In the genomic region with DNA sequence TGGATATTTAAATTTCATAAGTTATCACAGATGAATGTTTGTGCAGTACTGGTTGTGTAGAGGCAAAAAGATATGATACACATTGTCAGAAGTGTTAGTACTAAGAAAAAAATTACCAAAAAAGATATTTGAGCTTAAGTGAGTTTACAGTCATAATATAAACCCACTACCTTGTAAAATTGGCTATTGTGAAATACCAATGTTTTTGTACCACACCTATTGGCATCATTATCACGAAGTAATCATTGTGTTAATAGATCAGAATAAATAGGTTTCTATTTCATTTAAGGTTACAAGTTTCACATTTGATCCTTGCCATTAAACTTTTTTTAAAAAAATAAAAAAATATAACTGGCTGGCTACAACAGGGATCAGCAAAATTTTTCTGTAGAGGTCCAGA, we compare ENCODE assay signal across 11 cellular contexts. TPM values are rescaled to one million over a fixed set of nuclear protein-coding genes. Genes with fewer than 3 reads are reported as not detected.
"Had no signal": no experiment of that assay in that cellular context is flagged by ENCODE, and none has a peak within 500 bp of the region (broad histone marks: within the 10 kb centered on the region; RNA-seq: fewer than 3 reads in every experiment).

No MANE protein-coding gene starts in this region.

- H3K4me3 ChIP-seq: GM23248, HAP-1 had no signal

- H3K9me3 Mint-ChIP-seq: HFFc6 had no signal

- H3K36me3 ChIP-seq: HAP-1 had no signal

- H3K27ac Mint-ChIP-seq: HFFc6 had no signal

- H3K27ac ChIP-seq: GM23248, KMS-11 had no signal

- H3K9ac ChIP-seq: GM23248, KMS-11 had no signal

- H3K4me2 ChIP-seq: KMS-11 had no signal

- H3K4me3 Mint-ChIP-seq: HFFc6 had no signal

- ATAC-seq: HCT116 had no signal

- DNase-seq: GOT3, H7, HFFc6, KBM-7 had no signal

- H3K4me1 ChIP-seq: HAP-1 had no signal

- FAIRE-seq: HTR-8/SVneo had no signal

- H3K9me3 ChIP-seq: HAP-1 had no signal

RNA-seq across cellular contexts. Expression of a gene that starts 27.0 kb away (rescaled TPM):
- total RNA-seq: GM23248, H4, HFFc6, HT-29 had no signal
- polyA plus RNA-seq: GM23248 had no signal
